In genomic region chr21:27648560-27648959, GRCh38 we compare ENCODE assay signal across 11 cellular contexts.
DNase-seq lines count a peak whose midpoint lies in the region; ATAC-seq and TF ChIP-seq lines count a peak whose summit lies in the region.
"Had no signal": no experiment of that assay in that cellular context is flagged by ENCODE, and none has a peak within 500 bp of the region (broad histone marks: within the 10 kb centered on the region; RNA-seq: fewer than 3 reads in every experiment).

No MANE protein-coding gene starts in this region.

- H3K4me3 ChIP-seq in astrocyte of the cerebellum (ENCODE audit: low read depth, low read length) = no peak overlapping the region
- H3K4me3 ChIP-seq: mucosa of descending colon, suprapubic skin had no signal

- peak; percentile 76 for DNase-seq in HS-5 (ENCODE audit: low read depth)
- peak; percentile 24 for DNase-seq in astrocyte of the cerebellum (ENCODE audit: low read depth)
- peak; percentile 80 for DNase-seq in glomerular visceral epithelial cell (ENCODE audit: extremely low spot score)
- DNase-seq in left lobe of liver (ENCODE audit: low spot score) = no peak
- DNase-seq in midbrain (lab: John Stamatoyannopoulos, UW) = no peak
- no peak for DNase-seq in DMS153 treated with DMSO at 0.1 percent for 48 hours (lab: John Stamatoyannopoulos, UW; ENCODE audit: unreplicated experiment)
- DNase-seq in activated naive CD4-positive, alpha-beta T cell treated with Interleukin-2 at 50 U/mL for 16 hours = no peak
- DNase-seq: activated naive CD4-positive, alpha-beta T cell treated with anti-CD3 and anti-CD28 coated beads, Interleukin-2, amount 50 U/mL, for 16 hours; mucosa of descending colon; NCI-H2171 had no signal

- no peak for ATAC-seq in left lobe of liver
- ATAC-seq: mucosa of descending colon had no signal

- TF ChIP-seq CTCF in astrocyte of the cerebellum (IDR thresholded peaks at IDR 0.05; ENCODE audit: low read depth, low read length, missing control alignments) = no peak

- in situ Hi-C loops in astrocyte of the cerebellum (cut with HindIII; ENCODE audit: low sequenced_read_pairs) = no loop called here

Comparison
In these comparisons a context has a peak if more than half of its experiments do, and no peak if none do; other contexts are left out.
1. DNase-seq: peak in HS-5 (single experiment), astrocyte of the cerebellum (single experiment) and glomerular visceral epithelial cell (single experiment); none in left lobe of liver (single experiment), midbrain (single experiment), DMS153 treated with DMSO at 0.1 percent for 48 hours (single experiment) and activated naive CD4-positive, alpha-beta T cell treated with Interleukin-2 at 50 U/mL for 16 hours (single experiment).